In the genomic region with DNA sequence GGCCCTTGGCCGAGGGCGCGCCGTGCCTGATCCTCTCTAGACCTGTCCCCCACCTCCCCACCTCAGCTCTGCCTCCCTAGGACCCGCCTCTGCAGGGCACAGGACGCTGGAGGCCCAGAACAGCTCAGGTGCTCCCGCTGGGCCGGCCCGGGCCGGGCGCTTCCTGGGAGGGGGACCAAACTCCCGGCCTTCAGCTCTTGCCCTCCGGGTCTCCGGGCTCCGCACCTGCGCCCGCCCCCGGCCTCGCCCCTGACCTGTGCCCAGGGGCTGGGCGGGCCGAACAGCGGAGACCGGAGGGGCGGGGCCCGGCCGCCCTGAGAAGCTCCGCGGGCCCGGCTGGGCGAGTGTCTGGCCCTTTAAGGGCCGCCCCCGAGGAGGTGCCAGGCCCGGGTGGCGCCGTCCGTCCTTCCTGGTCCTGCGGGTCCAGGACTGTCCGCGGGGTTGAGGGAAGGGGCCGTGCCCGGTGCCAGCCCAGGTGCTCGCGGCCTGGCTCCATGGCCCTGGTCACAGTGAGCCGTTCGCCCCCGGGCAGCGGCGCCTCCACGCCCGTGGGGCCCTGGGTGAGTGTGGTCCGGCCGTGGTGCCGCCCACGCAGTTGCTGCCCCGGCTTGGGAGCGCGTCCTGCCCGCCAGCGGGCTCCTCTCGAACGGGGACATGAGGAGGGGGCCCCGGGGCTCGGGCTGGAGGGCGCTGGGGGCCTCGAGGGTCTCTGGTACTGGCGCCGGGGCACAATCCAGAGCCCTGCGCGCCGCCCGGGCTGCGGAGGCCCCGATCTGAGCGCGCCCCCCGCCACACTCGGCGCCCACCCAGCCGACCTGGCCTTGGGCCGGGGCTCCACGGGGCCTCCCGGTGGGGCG, we compare ENCODE assay signal across 8 cellular contexts. TPM values are rescaled to one million over a fixed set of nuclear protein-coding genes. Genes with fewer than 3 reads are reported as not detected.
DNase-seq lines count a peak whose midpoint lies in the region; ATAC-seq, FAIRE-seq and TF ChIP-seq lines count a peak whose summit lies in the region.

A gene with protein sequence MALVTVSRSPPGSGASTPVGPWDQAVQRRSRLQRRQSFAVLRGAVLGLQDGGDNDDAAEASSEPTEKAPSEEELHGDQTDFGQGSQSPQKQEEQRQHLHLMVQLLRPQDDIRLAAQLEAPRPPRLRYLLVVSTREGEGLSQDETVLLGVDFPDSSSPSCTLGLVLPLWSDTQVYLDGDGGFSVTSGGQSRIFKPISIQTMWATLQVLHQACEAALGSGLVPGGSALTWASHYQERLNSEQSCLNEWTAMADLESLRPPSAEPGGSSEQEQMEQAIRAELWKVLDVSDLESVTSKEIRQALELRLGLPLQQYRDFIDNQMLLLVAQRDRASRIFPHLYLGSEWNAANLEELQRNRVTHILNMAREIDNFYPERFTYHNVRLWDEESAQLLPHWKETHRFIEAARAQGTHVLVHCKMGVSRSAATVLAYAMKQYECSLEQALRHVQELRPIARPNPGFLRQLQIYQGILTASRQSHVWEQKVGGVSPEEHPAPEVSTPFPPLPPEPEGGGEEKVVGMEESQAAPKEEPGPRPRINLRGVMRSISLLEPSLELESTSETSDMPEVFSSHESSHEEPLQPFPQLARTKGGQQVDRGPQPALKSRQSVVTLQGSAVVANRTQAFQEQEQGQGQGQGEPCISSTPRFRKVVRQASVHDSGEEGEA (plus strand): TSS at position 399 of the 857 bp plus-strand sequence. CDS start 96 bp downstream, at position 495.

- H3K36me3 ChIP-seq in effector memory CD4-positive, alpha-beta T cell (ENCODE audit: control insufficient read depth, insufficient read depth, low read length): peaks cover 37% of the 10 kb centered on the region
- peaks cover 9 to 28% of the 10 kb centered on the region in 2 experiments; a peak in 4 of 5 replicates for H3K36me3 ChIP-seq in HepG2 (replicated peaks in 1 of 2; ENCODE audit: control insufficient read depth in 1 of 2, insufficient read depth in 2 of 2, low read length in 2 of 2)

- no peaks in the 10 kb centered on the region for H4K20me1 ChIP-seq in HepG2 (ENCODE audit: insufficient read depth, low read length)

- no peak within 1 kb of the TSS for H3K27ac Mint-ChIP-seq in stimulated activated naive B cell treated with anti-CD40 and anti-IgM and Interleukin-4, amounts not matched to agents 10 μg/mL and 1 μg/mL and 100 μg/mL, for 72 hours

- 0 out of 2 replicates have a peak, but pooled peaks have one; percentile 5 for TF ChIP-seq CTCF in HepG2 (CRISPR knock-in tag; IDR thresholded peaks at IDR 0.05)

- CTCF ChIA-PET in HepG2 (lab: Yijun Ruan, JAX; ENCODE audit: low intra/inter-chr PET ratio, low total read pairs): interaction anchor here (1.1 kb wide), 1 partner anchor 14 kb away, joined by 3 read pairs; a partner anchor contains a TSS

- H3K9ac ChIP-seq in HepG2 (ENCODE audit: insufficient read depth, low read depth, low read length): peak within 1 kb of the TSS; percentile 87

- no peak for TF ChIP-seq EP300 in HepG2 (IDR thresholded peaks at IDR 0.05; ENCODE audit: low read depth in 2 of 2, low read length in 2 of 2)
- no peak for TF ChIP-seq EP300 in HepG2 (CRISPR knock-in tag; IDR thresholded peaks at IDR 0.05; ENCODE audit: borderline replicate concordance)

- peak within 1 kb of the TSS; percentile 80 for H3K4me3 ChIP-seq in effector memory CD4-positive, alpha-beta T cell (ENCODE audit: insufficient read depth, low read depth, low read length, poor library complexity, severe bottlenecking)
- peak within 1 kb of the TSS; percentile 89 to 98 (median 90) for H3K4me3 ChIP-seq in HepG2 (replicated peaks in 1 of 3; ENCODE audit: insufficient read depth in 1 of 3, low read depth in 2 of 3, low read length in 3 of 3)

- peak in 1 of 2 experiments; percentile 69; a peak in 2 of 4 replicates for TF ChIP-seq POLR2A in HepG2 (IDR thresholded peaks at IDR 0.05; ENCODE audit: insufficient read depth in 1 of 2, low read depth in 2 of 2, low read length in 2 of 2)

- no peaks in the 10 kb centered on the region for H3K9me3 ChIP-seq in effector memory CD4-positive, alpha-beta T cell (ENCODE audit: control insufficient read depth, low read length)
- no peaks in the 10 kb centered on the region for H3K9me3 ChIP-seq in HepG2 (ENCODE audit: low read length)

- ATAC-seq in HepG2 (peak; percentile 86), HG03457 (IDR thresholded peaks at IDR 0.05; ENCODE audit: unreplicated experiment) (no peak), GM19455 (IDR thresholded peaks at IDR 0.05; ENCODE audit: unreplicated experiment) (no peak)
- peak; percentile 46 to 62 for ATAC-seq in stimulated activated naive B cell treated with anti-CD40 and anti-IgM and Interleukin-4, amounts not matched to agents 10 μg/mL and 1 μg/mL and 100 μg/mL, for 72 hours (replicated peaks)

- H3K27me3 ChIP-seq in effector memory CD4-positive, alpha-beta T cell (replicated peaks; ENCODE audit: control insufficient read depth, insufficient read depth, low read length, poor library complexity, severe bottlenecking): no peaks in the 10 kb centered on the region
- H3K27me3 ChIP-seq in HepG2 (ENCODE audit: control insufficient read depth in 1 of 2, insufficient read depth in 2 of 2, low read length in 2 of 2): no peaks in the 10 kb centered on the region

- no peaks in the 10 kb centered on the region for H3K27me3 Mint-ChIP-seq in stimulated activated naive B cell treated with anti-CD40 and anti-IgM and Interleukin-4, amounts not matched to agents 10 μg/mL and 1 μg/mL and 100 μg/mL, for 72 hours

- in situ Hi-C loops in HepG2 (cut with HindIII; ENCODE audit: extremely low pct_ligation_motif_present, low pct_unique_long_range_greater_than_20kb): no loop called here

- no peaks in the 10 kb centered on the region for H3K9me3 Mint-ChIP-seq in stimulated activated naive B cell treated with anti-CD40 and anti-IgM and Interleukin-4, amounts not matched to agents 10 μg/mL and 1 μg/mL and 100 μg/mL, for 72 hours

- H3K79me2 ChIP-seq in HepG2 (ENCODE audit: insufficient read depth, low read length): peaks cover 5% of the 10 kb centered on the region

- no peak within 1 kb of the TSS for H2AFZ ChIP-seq in HepG2 (ENCODE audit: low read length)

- H3K4me1 ChIP-seq in effector memory CD4-positive, alpha-beta T cell (ENCODE audit: control insufficient read depth, insufficient read depth, low read length, poor library complexity, severe bottlenecking): peaks cover 17% of the 10 kb centered on the region
- peaks cover 20% of the 10 kb centered on the region for H3K4me1 ChIP-seq in HepG2 (ENCODE audit: insufficient read depth, low read length)

- intact Hi-C loops in HepG2 (cut with micrococcal nuclease; ENCODE audit: unreplicated experiment): loop anchor here (5.0 kb wide), 1 partner anchor 41 kb away; no protein-coding TSS in a partner anchor

- H3K4me3 Mint-ChIP-seq in stimulated activated naive B cell treated with anti-CD40 and anti-IgM and Interleukin-4, amounts not matched to agents 10 μg/mL and 1 μg/mL and 100 μg/mL, for 72 hours: peak within 1 kb of the TSS in 1 of 2 donors; percentile 28

- no peak; the same call in 1 of the 2 replicates for TF ChIP-seq RAD21 in HepG2 (CRISPR knock-in tag; IDR thresholded peaks at IDR 0.05)

- peak within 1 kb of the TSS; percentile 69 for H3K27ac ChIP-seq in effector memory CD4-positive, alpha-beta T cell (ENCODE audit: insufficient read depth, low read length, poor library complexity, severe bottlenecking)
- H3K27ac ChIP-seq in HepG2 (ENCODE audit: extremely low read length, insufficient read depth, low read length): peak within 1 kb of the TSS; percentile 61

- POLR2A ChIA-PET in HepG2 (lab: Yijun Ruan, JAX): interaction anchor here (0.6 to 3.8 kb wide), 10 partner anchors 8 to 98 kb away, joined by 3 to 66 read pairs (median 6); a partner anchor contains a TSS

- peaks cover 22 to 28% of the 10 kb centered on the region in 2 donors for H3K36me3 Mint-ChIP-seq in stimulated activated naive B cell treated with anti-CD40 and anti-IgM and Interleukin-4, amounts not matched to agents 10 μg/mL and 1 μg/mL and 100 μg/mL, for 72 hours

- no peak for FAIRE-seq in HepG2 (lab: Jason Lieb, UNC)

- BruUV-seq in HepG2 (replicated peaks; lab: Mats Ljungman, UMichigan): no TSS peak

- peak within 1 kb of the TSS; percentile 82 for H3K4me2 ChIP-seq in HepG2 (ENCODE audit: low read depth, low read length)

- DNase-seq in ELF-1 (ENCODE audit: low read depth, low spot score) (peak; percentile 83), NCI-H1105 treated with DMSO at 0.1 percent for 48 hours (lab: John Stamatoyannopoulos, UW) (peak; percentile 76), HepG2 (ENCODE audit: low spot score) (peak; percentile 56)
- DNase-seq in activated CD4-positive, CD25-positive, alpha-beta regulatory T cell treated with anti-CD3 and anti-CD28 coated beads, Interleukin-2, amount 50 U/mL, for 72 hours: peak; percentile 65
- DNase-seq in effector memory CD4-positive, alpha-beta T cell: peak in 1 of 3 donors; percentile 43
- DNase-seq in stimulated activated naive B cell treated with anti-CD40 and anti-IgM and Interleukin-4, amounts not matched to agents 10 μg/mL and 1 μg/mL and 100 μg/mL, for 72 hours: no peak

- H3K4me1 Mint-ChIP-seq in stimulated activated naive B cell treated with anti-CD40 and anti-IgM and Interleukin-4, amounts not matched to agents 10 μg/mL and 1 μg/mL and 100 μg/mL, for 72 hours: peaks cover 0 to 12% of the 10 kb centered on the region in 2 donors

- 8% methylated on average over 5 of the region's 83 CpGs for WGBS in HepG2 (ENCODE audit: low lambda C conversion rate)

RNA-seq across cellular contexts. Expression of the gene that starts here (rescaled TPM):
- total RNA-seq in HepG2 (2016; rRNA removed; fragmentation: Illumina TruSeq; extraction: Trizol): 7.5 and 12.4 TPM in 2 replicates
- total RNA-seq in HepG2 (2016; cell fraction: cytosol; rRNA removed; fragmentation: Illumina TruSeq; extraction: Trizol; ENCODE audit: low read depth): 2.6 and 4.3 TPM in 2 replicates
- total RNA-seq in HepG2 (2016; cell fraction: insoluble cytoplasmic fraction; rRNA removed; fragmentation: Illumina TruSeq; extraction: Trizol): 5.5 and 11.6 TPM in 2 replicates
- total RNA-seq in HepG2 (2016; cell fraction: membrane; rRNA removed; fragmentation: Illumina TruSeq; extraction: Trizol): 5.3 and 7.4 TPM in 2 replicates
- 13.3 and 15.7 TPM in 2 replicates for total RNA-seq in HepG2 (2016; cell fraction: nucleus; rRNA removed; fragmentation: Illumina TruSeq; extraction: Trizol)
- polyA plus RNA-seq in HepG2 (2011; rRNA removed): 18.6 and 18.8 TPM in 2 replicates
- polyA plus RNA-seq in HepG2 (2011; cell fraction: cytosol; rRNA removed): 5.6 and 8.3 TPM in 2 replicates
- 74.8 and 103 TPM in 2 replicates for polyA plus RNA-seq in HepG2 (2011; cell fraction: nucleus; rRNA removed)
- 15.3 and 17.6 TPM in 2 replicates for polyA plus RNA-seq in HepG2 (2012)
- polyA plus RNA-seq in HepG2 (2016; cell fraction: cytosol; fragmentation: Illumina TruSeq; extraction: Trizol; ENCODE audit: low read depth): 4.4 and 5.1 TPM in 2 replicates
- 8.5 and 13.0 TPM in 2 replicates for polyA plus RNA-seq in HepG2 (2016; cell fraction: insoluble cytoplasmic fraction; fragmentation: Illumina TruSeq; extraction: Trizol; ENCODE audit: low read depth)
- 7.7 and 10.7 TPM in 2 replicates for polyA plus RNA-seq in HepG2 (2016; cell fraction: membrane; fragmentation: Illumina TruSeq; extraction: Trizol; ENCODE audit: low read depth)
- 31.0 and 36.7 TPM in 2 replicates for polyA plus RNA-seq in HepG2 (2016; cell fraction: nucleus; fragmentation: Illumina TruSeq; extraction: Trizol; ENCODE audit: insufficient read depth, low read depth)
- 9.3 and 33.1 TPM in 2 replicates for polyA minus RNA-seq in HepG2 (2011; rRNA and poly(A)+ RNA removed; ENCODE audit: low replicate concordance)
- 5.9 and 7.6 TPM in 2 replicates for polyA minus RNA-seq in HepG2 (2011; cell fraction: cytosol; rRNA and poly(A)+ RNA removed)
- polyA minus RNA-seq in HepG2 (2011; cell fraction: nucleus; rRNA and poly(A)+ RNA removed): 12.7 and 14.4 TPM in 2 replicates

Comparison
In these comparisons a context has a peak if more than half of its experiments do, and no peak if none do; other contexts are left out.
1. ATAC-seq: peak in HepG2 (single experiment) and stimulated activated naive B cell treated with anti-CD40 and anti-IgM and Interleukin-4, amounts not matched to agents 10 μg/mL and 1 μg/mL and 100 μg/mL, for 72 hours (2 of 2); none in HG03457 (single experiment) and GM19455 (single experiment).